ENCODE assay signal across 11 cellular contexts in the genomic region with DNA sequence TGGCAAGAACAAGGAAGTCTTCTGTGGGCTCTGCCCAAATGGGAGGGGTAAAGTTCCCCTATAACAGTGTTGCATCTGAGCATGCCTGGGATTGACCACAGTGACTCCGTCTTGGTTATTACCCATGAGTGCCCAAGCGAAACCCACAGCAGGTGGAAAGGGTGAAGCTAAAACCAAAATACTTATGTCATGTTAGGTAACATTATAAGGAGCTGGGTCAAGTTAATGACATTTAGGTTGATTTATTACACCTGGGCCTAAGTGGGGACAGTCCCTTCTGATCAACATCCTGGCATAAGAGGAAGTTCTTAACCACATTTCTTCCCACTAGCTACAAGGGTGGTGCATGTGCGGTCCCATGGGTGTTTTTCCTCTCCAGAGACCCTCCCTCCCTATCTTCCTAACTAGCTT.
DNase-seq lines count a peak whose midpoint lies in the region; ATAC-seq and TF ChIP-seq lines count a peak whose summit lies in the region.
"Had no signal": no experiment of that assay in that cellular context is flagged by ENCODE, and none has a peak within 500 bp of the region (broad histone marks: within the 10 kb centered on the region; RNA-seq: fewer than 3 reads in every experiment).

No MANE protein-coding gene starts in this region.

- H3K4me3 ChIP-seq in GM12864 (ENCODE audit: low read depth, low read length) (no peak overlapping the region), Loucy (ENCODE audit: low read length, poor library complexity, severe bottlenecking) (peak overlapping the region; percentile 54), tibial artery (no peak overlapping the region)
- H3K4me3 ChIP-seq: SJCRH30 had no signal

- no peaks in the 10 kb centered on the region for H4K20me1 ChIP-seq in Loucy (ENCODE audit: insufficient read depth, low read length, poor library complexity, severe bottlenecking)

- intact Hi-C loops in tibial artery (cut with DNase I; ENCODE audit: low total_unique reads), result no loop called here

- peak; percentile 38 for DNase-seq in GM12864 (ENCODE audit: low read depth)
- DNase-seq in germinal center (ENCODE audit: low spot score), result peak; percentile 73
- DNase-seq in tibial artery, result no peak
- no peak for DNase-seq in activated effector memory CD4-positive, alpha-beta T cell treated with Interleukin-2 at 50 U/mL for 16 hours
- DNase-seq: activated CD4-positive, alpha-beta T cell treated with anti-CD3 and anti-CD28 coated beads for 36 hours; activated gamma-delta T cell; SJCRH30 had no signal

- ATAC-seq in GM21529 (IDR thresholded peaks at IDR 0.05; ENCODE audit: unreplicated experiment), result peak; percentile 63
- ATAC-seq in GM21367 (IDR thresholded peaks at IDR 0.05; ENCODE audit: unreplicated experiment), result no peak
- ATAC-seq in GM18520 (IDR thresholded peaks at IDR 0.05; ENCODE audit: unreplicated experiment), result no peak
- ATAC-seq: activated CD4-positive, alpha-beta T cell treated with anti-CD3 and anti-CD28 coated beads for 36 hours had no signal

- H3K27me3 ChIP-seq in Loucy (ENCODE audit: insufficient read depth, low read length, poor library complexity, severe bottlenecking), result no peaks in the 10 kb centered on the region
- peaks cover 0 to 12% of the 10 kb centered on the region in 2 donors for H3K27me3 ChIP-seq in tibial artery
- H3K27me3 ChIP-seq: SJCRH30 had no signal

- H2AFZ ChIP-seq in Loucy (ENCODE audit: low read length), result peak overlapping the region; percentile 30; the same call in 1 of the 2 replicates

- H3K4me2 ChIP-seq in Loucy (ENCODE audit: low read depth, low read length, poor library complexity, severe bottlenecking), result peak overlapping the region; percentile 66

- peaks cover 4% of the 10 kb centered on the region; the same call in 1 of the 2 replicates for H3K9me3 ChIP-seq in Loucy (ENCODE audit: insufficient read depth, low read depth, low read length)
- H3K9me3 ChIP-seq in tibial artery, result peaks cover 0 to 37% (median 0%) of the 10 kb centered on the region in 3 donors
- H3K9me3 ChIP-seq: SJCRH30 had no signal

- H3K79me2 ChIP-seq in Loucy (ENCODE audit: insufficient read depth, low read length), result no peaks in the 10 kb centered on the region

- peaks cover 17% of the 10 kb centered on the region for H3K4me1 ChIP-seq in Loucy (ENCODE audit: insufficient read depth, low read length, poor library complexity, severe bottlenecking)
- peaks cover 0 to 6% (median 2%) of the 10 kb centered on the region in 4 donors for H3K4me1 ChIP-seq in tibial artery
- H3K4me1 ChIP-seq: SJCRH30 had no signal

- H3K36me3 ChIP-seq in Loucy (ENCODE audit: insufficient read depth, low read length) (no peaks in the 10 kb centered on the region), tibial artery (no peaks in the 10 kb centered on the region)
- H3K36me3 ChIP-seq: SJCRH30 had no signal

- no peak overlapping the region for H3K9ac ChIP-seq in Loucy (ENCODE audit: low read depth, low read length, poor library complexity, severe bottlenecking)

- H3K27ac ChIP-seq in tibial artery, result no peak overlapping the region
- H3K27ac ChIP-seq: SJCRH30 had no signal

- H3K9me2 ChIP-seq in Loucy (replicated peaks; ENCODE audit: low read depth, low read length), result no peaks in the 10 kb centered on the region

- TF ChIP-seq CTCF in GM12864 (IDR thresholded peaks at IDR 0.05; ENCODE audit: low read depth, low read length, missing control alignments), result no peak
- TF ChIP-seq CTCF in Loucy (conservative IDR thresholded peaks at IDR 0.05; ENCODE audit: low read length), result no peak
- TF ChIP-seq CTCF in tibial artery (IDR thresholded peaks at IDR 0.05), result no peak

- no peaks in the 10 kb centered on the region for H3F3A ChIP-seq in Loucy (ENCODE audit: low read depth)

Comparison
In these comparisons a context has a peak if more than half of its experiments do, and no peak if none do; other contexts are left out.
1. DNase-seq: peak in GM12864 (single experiment) and germinal center (single experiment); none in tibial artery (0 of 2) and activated effector memory CD4-positive, alpha-beta T cell treated with Interleukin-2 at 50 U/mL for 16 hours (single experiment).